In the genomic region with DNA sequence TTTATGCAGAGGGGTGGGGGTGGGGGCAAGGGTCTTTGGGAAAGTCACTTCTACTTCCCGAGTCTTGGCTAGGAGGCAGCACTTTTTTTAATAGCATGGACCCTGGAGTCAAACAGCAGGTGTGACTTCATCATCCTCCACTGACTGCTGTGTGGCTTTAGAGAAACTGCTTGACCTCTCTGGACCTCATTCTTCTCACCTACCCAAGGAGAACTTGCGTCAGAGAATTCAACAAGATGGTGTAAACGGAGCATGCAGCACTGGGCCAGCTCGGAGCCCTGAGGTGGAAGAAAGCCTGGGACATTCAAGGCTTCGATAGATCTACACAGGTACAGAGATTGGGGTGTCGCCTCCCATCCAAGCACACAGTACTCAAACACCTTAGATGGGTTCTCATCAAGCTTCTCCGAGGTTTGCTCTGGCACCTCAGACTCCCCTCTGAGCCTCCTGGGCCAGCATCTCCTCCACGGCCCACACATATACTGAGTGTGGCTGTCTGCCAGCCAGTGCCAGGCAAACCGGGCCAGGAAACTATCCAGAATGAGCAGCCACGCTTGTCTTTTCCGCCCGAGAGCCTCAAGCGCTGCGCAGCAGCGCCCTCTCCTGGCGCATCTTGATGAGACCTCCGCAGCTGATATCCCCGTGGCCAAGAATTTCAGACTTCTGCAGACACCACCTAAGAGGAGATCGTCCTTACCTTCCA, we compare ENCODE assay signal across 9 cellular contexts. TPM values are rescaled to one million over a fixed set of nuclear protein-coding genes. Genes with fewer than 3 reads are reported as not detected.
A peak's percentile ranks its signal among the peaks of the same experiment; 100 is the strongest.
DNase-seq lines count a peak whose midpoint lies in the region; ATAC-seq and TF ChIP-seq lines count a peak whose summit lies in the region.
"Had no signal": no experiment of that assay in that cellular context is flagged by ENCODE, and none has a peak within 500 bp of the region (broad histone marks: within the 10 kb centered on the region; RNA-seq: fewer than 3 reads in every experiment).

No MANE protein-coding gene starts in this region.

- intact Hi-C loops in activated CD8-positive, alpha-beta T cell treated with anti-CD3 and anti-CD28 coated beads for 36 hours (cut with micrococcal nuclease), result loop anchor here (2.0 to 5.0 kb wide), 2 partner anchors 269 to 363 kb away; no protein-coding TSS in a partner anchor

- peak; percentile 67 for DNase-seq in COLO668 (lab: John Stamatoyannopoulos, UW; ENCODE audit: unreplicated experiment)
- DNase-seq in GM20000 (ENCODE audit: low spot score), result peak; percentile 70
- peak; percentile 79 for DNase-seq in NCI-H2196 treated with DMSO at 0.1 percent for 48 hours (lab: John Stamatoyannopoulos, UW; ENCODE audit: unreplicated experiment)
- DNase-seq in activated CD8-positive, alpha-beta T cell treated with anti-CD3 and anti-CD28 coated beads for 36 hours, result peak; percentile 70
- peak; percentile 51 for DNase-seq in foreskin melanocyte

- no peaks in the 10 kb centered on the region for H3K79me2 ChIP-seq in parathyroid adenoma

- no peaks in the 10 kb centered on the region for H3K36me3 ChIP-seq in parathyroid adenoma (ENCODE audit: control insufficient read depth, insufficient read depth, low read length)

- ATAC-seq in activated CD8-positive, alpha-beta T cell treated with anti-CD3 and anti-CD28 coated beads for 36 hours, result peak; percentile 60
- ATAC-seq in GM19023 (IDR thresholded peaks at IDR 0.05; ENCODE audit: unreplicated experiment) (no peak), GM18907 (IDR thresholded peaks at IDR 0.05; ENCODE audit: unreplicated experiment) (no peak)
- ATAC-seq: naive thymus-derived CD4-positive, alpha-beta T cell had no signal

- H3K9ac ChIP-seq in parathyroid adenoma, result no peak overlapping the region

- POLR2A ChIA-PET in activated CD8-positive, alpha-beta T cell treated with anti-CD3 and anti-CD28 coated beads for 36 hours (lab: Charles Lee), result no interaction called here

- H3K36me3 Mint-ChIP-seq in activated CD8-positive, alpha-beta T cell treated with anti-CD3 and anti-CD28 coated beads for 36 hours (ENCODE audit: low read depth), result no peaks in the 10 kb centered on the region
- H3K36me3 Mint-ChIP-seq: naive thymus-derived CD4-positive, alpha-beta T cell had no signal

- H2AFZ ChIP-seq in parathyroid adenoma, result peak overlapping the region; percentile 2

- CTCF ChIA-PET in activated CD8-positive, alpha-beta T cell treated with anti-CD3 and anti-CD28 coated beads for 36 hours (lab: Charles Lee), result interaction anchor here (0.8 to 3.8 kb wide), 16 partner anchors 8 to 364 kb away, joined by 3 to 23 read pairs (median 4); no protein-coding TSS in a partner anchor

- peaks cover 32% of the 10 kb centered on the region for H3K27me3 Mint-ChIP-seq in activated CD8-positive, alpha-beta T cell treated with anti-CD3 and anti-CD28 coated beads for 36 hours

- H3K27ac ChIP-seq in parathyroid adenoma, result no peak overlapping the region

- TF ChIP-seq CTCF in GM20000 (IDR thresholded peaks at IDR 0.05; ENCODE audit: extremely low read depth, missing control alignments), result peak; percentile 65
- TF ChIP-seq CTCF in activated CD8-positive, alpha-beta T cell treated with anti-CD3 and anti-CD28 coated beads for 36 hours (IDR thresholded peaks at IDR 0.05), result peak; percentile 66
- peak; percentile 53 for TF ChIP-seq CTCF in parathyroid adenoma (IDR thresholded peaks at IDR 0.05)

- peaks cover 4% of the 10 kb centered on the region for H3K4me1 ChIP-seq in parathyroid adenoma

- H3K4me3 Mint-ChIP-seq in activated CD8-positive, alpha-beta T cell treated with anti-CD3 and anti-CD28 coated beads for 36 hours, result no peak overlapping the region
- H3K4me3 Mint-ChIP-seq: naive thymus-derived CD4-positive, alpha-beta T cell had no signal

- H3K4me3 ChIP-seq in parathyroid adenoma (ENCODE audit: low read depth, low read length), result no peak overlapping the region

- no peaks in the 10 kb centered on the region for H3K4me1 Mint-ChIP-seq in activated CD8-positive, alpha-beta T cell treated with anti-CD3 and anti-CD28 coated beads for 36 hours (ENCODE audit: low read depth)

- H3K9me3 ChIP-seq in parathyroid adenoma (ENCODE audit: control insufficient read depth, low read length), result no peaks in the 10 kb centered on the region

- no peaks in the 10 kb centered on the region for H3K27me3 ChIP-seq in parathyroid adenoma (ENCODE audit: control insufficient read depth, insufficient read depth, low read length)

- H3K4me2 ChIP-seq in parathyroid adenoma (ENCODE audit: low read length), result no peak overlapping the region

- no peak overlapping the region for H3K27ac Mint-ChIP-seq in activated CD8-positive, alpha-beta T cell treated with anti-CD3 and anti-CD28 coated beads for 36 hours
- H3K27ac Mint-ChIP-seq: naive thymus-derived CD4-positive, alpha-beta T cell had no signal

- H3K9me3 Mint-ChIP-seq in activated CD8-positive, alpha-beta T cell treated with anti-CD3 and anti-CD28 coated beads for 36 hours, result no peaks in the 10 kb centered on the region

RNA-seq across cellular contexts. Expression of a gene that starts 4.6 kb away (rescaled TPM):
- total RNA-seq in activated CD8-positive, alpha-beta T cell treated with anti-CD3 and anti-CD28 coated beads for 36 hours, result not detected
- total RNA-seq: naive thymus-derived CD4-positive, alpha-beta T cell had no signal
